8 cellular contexts compared by ENCODE assay signal in the genomic region with DNA sequence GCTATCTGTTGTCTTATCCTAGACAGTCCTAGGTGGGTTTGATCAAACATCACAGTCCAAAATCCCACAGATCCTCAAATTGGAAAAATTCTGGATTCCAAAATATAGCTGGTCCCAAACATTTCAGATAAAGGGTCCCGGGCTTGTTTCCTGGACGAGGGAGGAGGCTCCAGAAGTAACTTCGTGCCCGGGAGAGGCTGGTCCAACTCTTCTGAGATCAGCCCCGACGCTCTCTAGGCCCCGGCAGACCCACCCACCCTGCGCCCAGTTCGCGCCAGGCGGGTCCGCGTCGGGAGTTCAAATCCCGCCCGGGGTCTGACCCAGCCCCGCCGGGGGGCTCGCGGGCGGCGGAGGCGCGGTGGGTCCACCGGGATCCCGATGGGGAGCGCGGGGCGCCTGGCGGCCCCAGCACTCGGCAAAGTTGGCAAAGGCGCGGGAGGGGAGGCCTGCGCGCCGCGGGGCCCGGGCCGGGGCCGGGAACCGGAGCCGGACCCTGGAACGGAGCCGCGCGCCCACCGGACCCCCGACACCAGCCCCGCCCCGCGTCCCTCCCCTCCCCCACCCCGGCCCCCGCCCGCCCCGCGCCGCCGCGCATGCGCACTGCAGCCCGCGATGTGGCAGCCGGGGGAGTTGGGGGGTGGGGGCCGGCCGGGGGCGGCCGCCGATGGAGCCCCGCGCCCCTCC. TPM values are rescaled to one million over a fixed set of nuclear protein-coding genes. Genes with fewer than 3 reads are reported as not detected.
A peak's percentile ranks its signal among the peaks of the same experiment; 100 is the strongest.
DNase-seq lines count a peak whose midpoint lies in the region; ATAC-seq and TF ChIP-seq lines count a peak whose summit lies in the region.

No MANE protein-coding gene starts in this region.

- H3K27me3 ChIP-seq in esophagus squamous epithelium (peaks cover 0 to 25% (median 0%) of the 10 kb centered on the region in 4 donors), neural progenitor cell (peaks cover 14% of the 10 kb centered on the region), aorta (ENCODE audit: control insufficient read depth in 1 of 2, insufficient read depth in 2 of 2, low read length in 1 of 2) (no peaks in the 10 kb centered on the region)

- DNase-seq in activated CD4-positive, alpha-beta memory T cell treated with anti-CD3 and anti-CD28 coated beads for 36 hours, result peak; percentile 22
- DNase-seq in esophagus squamous epithelium (lab: John Stamatoyannopoulos, UW) (no peak), neural progenitor cell (ENCODE audit: low spot score) (peak; percentile 81), aorta (peak; percentile 44 to 79), GM20000 (ENCODE audit: low spot score) (no peak)

- H3K9me3 Mint-ChIP-seq in activated CD4-positive, alpha-beta memory T cell treated with anti-CD3 and anti-CD28 coated beads for 36 hours, result no peaks in the 10 kb centered on the region
- H3K9me3 Mint-ChIP-seq in neural progenitor cell, result peaks cover 21% of the 10 kb centered on the region

- peak; percentile 34 for ATAC-seq in GM19328 (IDR thresholded peaks at IDR 0.05; ENCODE audit: unreplicated experiment)
- peak; percentile 15 for ATAC-seq in HG03460 (IDR thresholded peaks at IDR 0.05; ENCODE audit: unreplicated experiment)
- no peak for ATAC-seq in aorta (ENCODE audit: low FRiP score)

- peaks cover 0 to 6% (median 0%) of the 10 kb centered on the region in 3 donors for H3K36me3 ChIP-seq in esophagus squamous epithelium
- H3K36me3 ChIP-seq in neural progenitor cell, result no peaks in the 10 kb centered on the region
- H3K36me3 ChIP-seq in aorta (ENCODE audit: control insufficient read depth in 1 of 2, insufficient read depth in 2 of 2, low read length in 1 of 2), result no peaks in the 10 kb centered on the region

- H3K27ac Mint-ChIP-seq in activated CD4-positive, alpha-beta memory T cell treated with anti-CD3 and anti-CD28 coated beads for 36 hours, result peak overlapping the region; percentile 69
- peak overlapping the region; percentile 58 for H3K27ac Mint-ChIP-seq in neural progenitor cell

- peak overlapping the region; percentile 85 for H3K4me2 ChIP-seq in neural progenitor cell

- 0 to 4% methylated on average over 1 to 4 of the region's 70 CpGs for WGBS in esophagus squamous epithelium, 2 donors
- 0 to 1% methylated on average over 37 to 70 of the region's 70 CpGs for WGBS in aorta, 2 donors

- H3K4me3 ChIP-seq in esophagus squamous epithelium (peak overlapping the region; percentile 69 to 98 (median 85)), neural progenitor cell (peak overlapping the region; percentile 98), aorta (ENCODE audit: low read length in 2 of 2) (peak overlapping the region; percentile 89 to 92)

- TF ChIP-seq POLR2A in esophagus squamous epithelium (IDR thresholded peaks at IDR 0.05), result no peak

- peaks cover 12% of the 10 kb centered on the region for H3K36me3 Mint-ChIP-seq in activated CD4-positive, alpha-beta memory T cell treated with anti-CD3 and anti-CD28 coated beads for 36 hours
- H3K36me3 Mint-ChIP-seq in neural progenitor cell, result peaks cover 38% of the 10 kb centered on the region

- H3K9me3 ChIP-seq in esophagus squamous epithelium (no peaks in the 10 kb centered on the region), neural progenitor cell (ENCODE audit: low read depth) (no peaks in the 10 kb centered on the region), aorta (ENCODE audit: control insufficient read depth, low read length) (no peaks in the 10 kb centered on the region)

- H3K79me2 ChIP-seq in neural progenitor cell (ENCODE audit: low read depth), result peaks cover 52% of the 10 kb centered on the region

- CTCF ChIA-PET in activated CD4-positive, alpha-beta memory T cell treated with anti-CD3 and anti-CD28 coated beads for 36 hours (lab: Charles Lee), result interaction anchor here (1.0 to 2.1 kb wide), 3 partner anchors 30 to 167 kb away, joined by 3 to 5 read pairs (median 4); no protein-coding TSS in a partner anchor

- H3K4me1 ChIP-seq in esophagus squamous epithelium, result peaks cover 18 to 50% (median 31%) of the 10 kb centered on the region in 3 donors
- peaks cover 9% of the 10 kb centered on the region for H3K4me1 ChIP-seq in neural progenitor cell
- H3K4me1 ChIP-seq in aorta (ENCODE audit: control insufficient read depth in 1 of 2, insufficient read depth in 2 of 2, low read length in 2 of 2), result no peaks in the 10 kb centered on the region

- peak overlapping the region; percentile 75 for H3K9ac ChIP-seq in neural progenitor cell

- H2AFZ ChIP-seq in neural progenitor cell (replicated peaks), result no peak overlapping the region

- peak overlapping the region; percentile 75 for H3K27ac ChIP-seq in C4-2B
- H3K27ac ChIP-seq in esophagus squamous epithelium, result peak overlapping the region; percentile 84 to 90 (median 88)
- H3K27ac ChIP-seq in neural progenitor cell, result no peak overlapping the region
- no peak overlapping the region for H3K27ac ChIP-seq in aorta (ENCODE audit: low read depth in 1 of 2, low read length in 2 of 2)

- peaks cover 7% of the 10 kb centered on the region for H3K27me3 Mint-ChIP-seq in activated CD4-positive, alpha-beta memory T cell treated with anti-CD3 and anti-CD28 coated beads for 36 hours
- peaks cover 7% of the 10 kb centered on the region for H3K27me3 Mint-ChIP-seq in neural progenitor cell (ENCODE audit: insufficient read depth, low read depth)

- TF ChIP-seq CTCF in C4-2B (conservative IDR thresholded peaks at IDR 0.05), result no peak
- TF ChIP-seq CTCF in esophagus squamous epithelium (IDR thresholded peaks at IDR 0.05), result no peak
- TF ChIP-seq CTCF in neural progenitor cell (IDR thresholded peaks at IDR 0.05), result no peak
- TF ChIP-seq CTCF in GM20000 (IDR thresholded peaks at IDR 0.05; ENCODE audit: extremely low read depth, missing control alignments), result no peak

- H3K4me1 Mint-ChIP-seq in activated CD4-positive, alpha-beta memory T cell treated with anti-CD3 and anti-CD28 coated beads for 36 hours (ENCODE audit: low read depth), result peaks cover 54% of the 10 kb centered on the region
- peaks cover 27% of the 10 kb centered on the region for H3K4me1 Mint-ChIP-seq in neural progenitor cell

- POLR2A ChIA-PET in activated CD4-positive, alpha-beta memory T cell treated with anti-CD3 and anti-CD28 coated beads for 36 hours (lab: Charles Lee), result interaction anchor here (1.0 kb wide), 1 partner anchor 39 kb away, joined by 3 read pairs; no protein-coding TSS in a partner anchor

- H3K4me3 Mint-ChIP-seq in activated CD4-positive, alpha-beta memory T cell treated with anti-CD3 and anti-CD28 coated beads for 36 hours, result peak overlapping the region; percentile 76
- peak overlapping the region; percentile 89 for H3K4me3 Mint-ChIP-seq in neural progenitor cell

- peaks cover 46% of the 10 kb centered on the region for H4K20me1 ChIP-seq in neural progenitor cell (ENCODE audit: low read depth)

- intact Hi-C loops in activated CD4-positive, alpha-beta memory T cell treated with anti-CD3 and anti-CD28 coated beads for 36 hours (cut with micrococcal nuclease), result loop anchor here (1.0 kb wide), 1 partner anchor 163 kb away; the partner anchor contains the start of gene TPGS1
- intact Hi-C loops in esophagus squamous epithelium (cut with DNase I) (no loop called here), aorta (cut with DNase I) (loop anchor here in 1 of 2 donors (10.0 kb wide), 1 partner anchor 141 kb away; no protein-coding TSS in a partner anchor)

- H3F3A ChIP-seq in neural progenitor cell (ENCODE audit: low read depth), result no peaks in the 10 kb centered on the region

RNA-seq across cellular contexts. Expression of gene MIER2, which starts 0.5 kb away (rescaled TPM):
- total RNA-seq in activated CD4-positive, alpha-beta memory T cell treated with anti-CD3 and anti-CD28 coated beads for 36 hours, result 10 to 100 TPM; 22.1 to 23.1 TPM
- total RNA-seq in esophagus squamous epithelium (10 to 100 TPM; 11.7 to 31.5 (median 14.9) TPM), neural progenitor cell (ENCODE audit: low replicate concordance) (12.9 and 20.6 TPM in 2 replicates), aorta (10 to 100 TPM; 26.4 to 31.1 TPM)
- 1 to 10 TPM; 3.3 to 9.1 TPM for polyA plus RNA-seq in aorta

RNA-seq across cellular contexts. Expression of gene PLPP2, which starts 52.9 kb away (rescaled TPM):
- total RNA-seq in activated CD4-positive, alpha-beta memory T cell treated with anti-CD3 and anti-CD28 coated beads for 36 hours, result under 1 TPM; 0.51 to 0.67 TPM
- total RNA-seq in esophagus squamous epithelium (10 to 100 TPM; 12.1 to 82.5 (median 36.8) TPM), neural progenitor cell (ENCODE audit: low replicate concordance) (2.5 TPM in 1 of 2 replicates, not detected in the other), aorta (1 to 10 TPM; 3.1 to 4.2 TPM)
- 1 to 10 TPM in 1 of 2 donors, under 1 TPM in 1; 0.51 to 6.5 TPM for polyA plus RNA-seq in aorta

Comparison
In these comparisons a context has a peak if more than half of its experiments do, and no peak if none do; other contexts are left out.
1. H3K27ac ChIP-seq: peak in C4-2B (single experiment) and esophagus squamous epithelium (4 of 4); none in neural progenitor cell (single experiment) and aorta (0 of 2).
2. DNase-seq: peak in activated CD4-positive, alpha-beta memory T cell treated with anti-CD3 and anti-CD28 coated beads for 36 hours (single experiment), neural progenitor cell (single experiment) and aorta (2 of 2); none in esophagus squamous epithelium (single experiment) and GM20000 (single experiment).
3. Peak in every context shown above with its lines, with median percentiles within 50 percentile points of each other: H3K4me3 ChIP-seq.